ENCODE assay signal across 34 cellular contexts in genomic region chr1:111415461-111415860, GRCh38.
"Had no signal": no experiment of that assay in that cellular context is flagged by ENCODE, and none has a peak within 500 bp of the region (broad histone marks: within the 10 kb centered on the region; RNA-seq: fewer than 3 reads in every experiment).

No MANE protein-coding gene starts in this region.

- H3K36me3 ChIP-seq: adrenal gland, brain microvascular endothelial cell, breast epithelium had no signal

- FAIRE-seq: astrocyte, TTC549 had no signal

- DNase-seq: activated B cell treated with CpG ODN at 0.5 μM for 24 hours; activated CD4-positive, alpha-beta memory T cell treated with anti-CD3 and anti-CD28 coated beads for 36 hours; activated CD4-positive, alpha-beta T cell treated with anti-CD3 and anti-CD28 coated beads for 4 hours; activated CD4-positive, alpha-beta T cell treated with anti-CD3 and anti-CD28 coated beads, Interleukin-2, amount 10 ng/mL, durations not matched to agents 24 days and 14 days; activated CD4-positive, alpha-beta T cell treated with anti-CD3 and anti-CD28 coated beads, Interleukin-2, amount 50 U/mL, for 1 hour; activated CD4-positive, alpha-beta T cell treated with anti-CD3 and anti-CD28 coated beads, Interleukin-2, amount 50 U/mL, for 4 hours; activated CD4-positive, CD25-positive, alpha-beta regulatory T cell treated with anti-CD3 and anti-CD28 coated beads, Interleukin-2, amount 50 U/mL, for 72 hours; activated CD8-positive, alpha-beta memory T cell treated with anti-CD3 and anti-CD28 coated beads, Interleukin-2, amount 50 U/mL, for 4 hours; activated CD8-positive, alpha-beta T cell treated with anti-CD3 and anti-CD28 coated beads for 36 hours; activated effector memory CD4-positive, alpha-beta T cell treated with anti-CD3 and anti-CD28 coated beads, Interleukin-2, amount 50 U/mL, for 16 hours; activated gamma-delta T cell treated with Interleukin-2 at 50 U/mL for 16 hours; activated naive CD4-positive, alpha-beta T cell; activated naive CD4-positive, alpha-beta T cell treated with anti-CD3 and anti-CD28 coated beads for 36 hours; activated naive CD4-positive, alpha-beta T cell treated with anti-CD3 and anti-CD28 coated beads, Interleukin-2, amount 50 U/mL, for 16 hours; activated naive CD8-positive, alpha-beta T cell treated with anti-CD3 and anti-CD28 coated beads for 36 hours; activated T-cell treated with anti-CD3 and anti-CD28 coated beads for 4 hours; activated T-cell treated with anti-CD3 and anti-CD28 coated beads, Interleukin-2, amount 50 U/mL, for 1 hour; activated T-cell treated with anti-CD3 and anti-CD28 coated beads, Interleukin-2, amount 50 U/mL, for 4 hours; activated T-cell treated with anti-CD3 and anti-CD28 coated beads, Interleukin-2, amount 50 U/mL, for 72 hours; adrenal gland; amniotic stem cell; aorta; body of pancreas; brain microvascular endothelial cell; central memory CD4-positive, alpha-beta T cell; T-helper 1 cell; T-helper 2 cell; T-helper 9 cell had no signal

- ATAC-seq: activated CD8-positive, alpha-beta T cell treated with anti-CD3 and anti-CD28 coated beads for 36 hours; activated naive CD4-positive, alpha-beta T cell treated with anti-CD3 and anti-CD28 coated beads, Interleukin-2, amount 50 U/mL, for 72 hours; activated T-cell treated with anti-CD3 and anti-CD28 coated beads, Interleukin-2, amount 50 U/mL, for 4 hours; activated T-cell treated with anti-CD3 and anti-CD28 coated beads, Interleukin-2, amount 50 U/mL, for 72 hours; activated T-helper 17 cell treated with anti-CD3 and anti-CD28 coated beads, Interleukin-2, amount 50 U/mL, for 72 hours; body of pancreas had no signal

- H3K4me1 ChIP-seq: adrenal gland, breast epithelium had no signal

- H3K9me3 ChIP-seq: adrenal gland, body of pancreas, breast epithelium had no signal

- H3K4me3 ChIP-seq: adrenal gland, body of pancreas, breast epithelium had no signal

- H3K27me3 ChIP-seq: adrenal gland, body of pancreas, brain microvascular endothelial cell, breast epithelium had no signal

- H3K27ac ChIP-seq: adrenal gland, body of pancreas, brain microvascular endothelial cell, breast epithelium, VCaP had no signal
